27 cellular contexts compared by ENCODE assay signal in genomic region chr2:59378104-59378503, GRCh38.
"Had no signal": no experiment of that assay in that cellular context is flagged by ENCODE, and none has a peak within 500 bp of the region (broad histone marks: within the 10 kb centered on the region; RNA-seq: fewer than 3 reads in every experiment).

No MANE protein-coding gene starts in this region.

- H3K4me1 ChIP-seq: ascending aorta, breast epithelium had no signal

- H3K4me3 ChIP-seq: ascending aorta, breast epithelium, cardiac muscle cell, coronary artery, dorsolateral prefrontal cortex had no signal

- H3K27ac ChIP-seq: ascending aorta, breast epithelium, cardiac muscle cell, coronary artery, dorsolateral prefrontal cortex had no signal

- H3K36me3 ChIP-seq: ascending aorta, breast epithelium, cardiac muscle cell had no signal

- H3K9me3 ChIP-seq: ascending aorta had no signal

- ATAC-seq: activated CD4-positive, alpha-beta T cell treated with anti-CD3 and anti-CD28 coated beads for 36 hours; activated naive CD4-positive, alpha-beta T cell treated with anti-CD3 and anti-CD28 coated beads, Interleukin-2, amount 50 U/mL, for 72 hours; activated T-cell treated with anti-CD3 and anti-CD28 coated beads, Interleukin-2, amount 50 U/mL, for 72 hours; esophagus mucosa; T-cell had no signal

- DNase-seq: activated CD4-positive, alpha-beta memory T cell treated with anti-CD3 and anti-CD28 coated beads, Interleukin-2, amount 10 ng/mL, durations not matched to agents 7 days and 5 days; activated CD4-positive, alpha-beta T cell treated with anti-CD3 and anti-CD28 coated beads for 36 hours; activated CD4-positive, alpha-beta T cell treated with anti-CD3 and anti-CD28 coated beads, Interleukin-2, amount 10 ng/mL, durations not matched to agents 24 days and 14 days; activated CD4-positive, CD25-positive, alpha-beta regulatory T cell; activated CD4-positive, CD25-positive, alpha-beta regulatory T cell treated with anti-CD3 and anti-CD28 coated beads, Interleukin-2, amount 50 U/mL, for 72 hours; activated CD8-positive, alpha-beta memory T cell treated with anti-CD3 and anti-CD28 coated beads, Interleukin-2, amount 50 U/mL, for 48 hours; activated gamma-delta T cell; activated naive CD4-positive, alpha-beta T cell; activated naive CD4-positive, alpha-beta T cell treated with anti-CD3 and anti-CD28 coated beads, Interleukin-2, amount 10 ng/mL, durations not matched to agents 7 days and 5 days; activated naive CD8-positive, alpha-beta T cell treated with anti-CD3 and anti-CD28 coated beads, Interleukin-2, amount 10 ng/mL, durations not matched to agents 7 days and 5 days; activated T-cell treated with anti-CD3 and anti-CD28 coated beads for 4 hours; activated T-cell treated with anti-CD3 and anti-CD28 coated beads, Interleukin-2, amount 50 U/mL, for 24 hours; activated T-cell treated with anti-CD3 and anti-CD28 coated beads, Interleukin-2, amount 50 U/mL, for 72 hours; central memory CD4-positive, alpha-beta T cell; cerebellar nuclear complex; dorsolateral prefrontal cortex; effector memory CD4-positive, alpha-beta T cell; endodermal cell; foreskin fibroblast; SW 1271; T-cell had no signal

- H3K27me3 ChIP-seq: ascending aorta, breast epithelium, cardiac muscle cell, dorsolateral prefrontal cortex had no signal
